Comparison of ENCODE assay signal across 1 cellular context in the genomic region with DNA sequence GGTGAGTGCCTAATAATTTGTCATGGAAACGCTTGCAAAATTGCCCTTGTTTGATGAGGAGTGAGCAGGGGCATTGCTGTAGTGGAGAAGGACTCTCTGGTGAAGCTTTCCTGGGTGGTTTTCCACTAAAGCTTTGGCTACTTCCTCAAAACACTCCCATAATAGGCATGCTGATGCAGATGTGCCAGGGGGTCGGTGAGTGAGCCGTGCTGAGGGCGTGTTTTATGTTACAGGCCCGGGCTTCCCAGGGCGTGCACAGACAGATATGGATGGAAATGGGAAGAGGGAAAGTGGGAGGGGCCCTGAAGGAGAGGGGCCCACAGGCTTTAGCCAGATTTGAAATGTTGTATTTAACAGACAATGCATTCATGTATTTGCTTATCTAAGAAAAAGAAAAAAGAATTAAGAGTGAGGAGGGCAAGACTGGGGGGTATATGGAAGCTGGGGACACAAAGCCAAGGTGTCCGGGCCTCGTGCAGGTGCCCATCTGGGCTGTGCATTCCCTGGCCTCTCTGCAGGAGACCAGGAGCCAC.
A peak's percentile ranks its signal among the peaks of the same experiment; 100 is the strongest.
TF ChIP-seq lines count a peak whose summit lies in the region.

No MANE protein-coding gene starts in this region.

TF ChIP-seq in HEK293, 187 proteins besides CTCF, POLR2A, EP300 and RAD21 (continued from another document):
- no peak for TF ChIP-seq KLF17 (tag by site-specific recombination; IDR thresholded peaks at IDR 0.05)
- peak; percentile 76 for TF ChIP-seq ZNF692 (tag by site-specific recombination; IDR thresholded peaks at IDR 0.05)
- no peak for TF ChIP-seq ZNF704 (tag by site-specific recombination; IDR thresholded peaks at IDR 0.05)
- no peak for TF ChIP-seq ZNF140 (tag by site-specific recombination; IDR thresholded peaks at IDR 0.05)
- TF ChIP-seq ZNF530 (tag by site-specific recombination; IDR thresholded peaks at IDR 0.05; ENCODE audit: low read depth) = no peak
- TF ChIP-seq ZFP69B (tag by site-specific recombination; IDR thresholded peaks at IDR 0.05) = peak; percentile 85; the same call in 1 of the 2 replicates
- no peak for TF ChIP-seq PRDM4 (tag by site-specific recombination; IDR thresholded peaks at IDR 0.05)
- TF ChIP-seq ZBTB21 (tag by site-specific recombination; IDR thresholded peaks at IDR 0.05) = no peak
- no peak for TF ChIP-seq ZNF544 (tag by site-specific recombination; IDR thresholded peaks at IDR 0.05)
- TF ChIP-seq ZNF10 (tag by site-specific recombination; IDR thresholded peaks at IDR 0.05) = no peak
- no peak for TF ChIP-seq ZNF155 (tag by site-specific recombination; IDR thresholded peaks at IDR 0.05)
- no peak for TF ChIP-seq ZNF366 (tag by site-specific recombination; conservative IDR thresholded peaks at IDR 0.05)
